ENCODE assay signal across 10 cellular contexts in the genomic region with DNA sequence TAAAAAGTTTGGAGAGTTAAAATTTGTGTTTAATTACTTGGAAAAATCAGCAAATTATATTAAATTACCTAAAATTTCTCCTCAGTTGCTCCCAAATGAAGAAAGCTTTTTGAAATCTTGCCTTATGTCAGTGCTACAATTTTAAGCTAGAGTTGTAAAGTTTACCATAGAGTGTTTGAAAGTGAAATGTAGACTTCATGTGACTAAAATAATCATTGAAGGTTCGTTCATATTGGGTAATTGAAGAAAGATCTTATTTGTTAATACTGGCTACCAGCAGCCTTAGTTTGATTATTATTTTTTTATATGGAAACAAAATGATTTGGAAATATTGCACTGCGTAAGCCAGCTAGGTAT. TPM values are rescaled to one million over a fixed set of nuclear protein-coding genes. Genes with fewer than 3 reads are reported as not detected.
DNase-seq lines count a peak whose midpoint lies in the region; ATAC-seq and TF ChIP-seq lines count a peak whose summit lies in the region.
"Had no signal": no experiment of that assay in that cellular context is flagged by ENCODE, and none has a peak within 500 bp of the region (broad histone marks: within the 10 kb centered on the region; RNA-seq: fewer than 3 reads in every experiment).

No MANE protein-coding gene starts in this region.

- H3K4me1 ChIP-seq in cardiac muscle cell (ENCODE audit: low read depth) (peaks cover 23% of the 10 kb centered on the region), iPS-20b (ENCODE audit: insufficient read depth, low read length) (peaks cover 17% of the 10 kb centered on the region; the same call in 1 of the 2 replicates), tibial artery (peaks cover 0 to 70% (median 31%) of the 10 kb centered on the region in 4 donors)

- H3K4me3 Mint-ChIP-seq in activated T-helper 17 cell treated with anti-CD3 and anti-CD28 coated beads, Interleukin-2, amount 50 U/mL, for 72 hours: peak overlapping the region; percentile 89

- TF ChIP-seq CTCF in cardiac muscle cell (IDR thresholded peaks at IDR 0.05; ENCODE audit: low read depth, low read length) (no peak), tibial artery (IDR thresholded peaks at IDR 0.05) (no peak)

- no peaks in the 10 kb centered on the region for H3K27me3 Mint-ChIP-seq in activated T-helper 17 cell treated with anti-CD3 and anti-CD28 coated beads, Interleukin-2, amount 50 U/mL, for 72 hours

- peak overlapping the region; percentile 48 for H3K27ac ChIP-seq in cardiac muscle cell
- no peak overlapping the region for H3K27ac ChIP-seq in iPS-20b (ENCODE audit: low read length)
- peak overlapping the region; percentile 40 to 46 for H3K27ac ChIP-seq in tibial artery

- H3K9me3 Mint-ChIP-seq in activated T-helper 17 cell treated with anti-CD3 and anti-CD28 coated beads, Interleukin-2, amount 50 U/mL, for 72 hours: no peaks in the 10 kb centered on the region

- peaks cover 26% of the 10 kb centered on the region for H3K36me3 Mint-ChIP-seq in activated T-helper 17 cell treated with anti-CD3 and anti-CD28 coated beads, Interleukin-2, amount 50 U/mL, for 72 hours (ENCODE audit: low read depth)

- H3K9me3 ChIP-seq in cardiac muscle cell (ENCODE audit: low read depth) (no peaks in the 10 kb centered on the region), iPS-20b (ENCODE audit: insufficient read depth, low read depth, low read length) (no peaks in the 10 kb centered on the region), tibial artery (no peaks in the 10 kb centered on the region)

- H3K27ac Mint-ChIP-seq in activated T-helper 17 cell treated with anti-CD3 and anti-CD28 coated beads, Interleukin-2, amount 50 U/mL, for 72 hours: peak overlapping the region; percentile 96

- H3K4me3 ChIP-seq in cardiac muscle cell (no peak overlapping the region), iPS-20b (ENCODE audit: low read length) (peak overlapping the region; percentile 94; the same call in 1 of the 2 replicates), tibial artery (peak overlapping the region in 1 of 2 donors; percentile 96)

- H3K36me3 ChIP-seq in cardiac muscle cell: peaks cover 7% of the 10 kb centered on the region
- H3K36me3 ChIP-seq in iPS-20b (ENCODE audit: insufficient read depth, low read depth, low read length): no peaks in the 10 kb centered on the region
- no peaks in the 10 kb centered on the region for H3K36me3 ChIP-seq in tibial artery

- H3K4me1 Mint-ChIP-seq in activated T-helper 17 cell treated with anti-CD3 and anti-CD28 coated beads, Interleukin-2, amount 50 U/mL, for 72 hours: peaks cover 51% of the 10 kb centered on the region

- no peak for TF ChIP-seq POLR2A in GM18505 (IDR thresholded peaks at IDR 0.05; ENCODE audit: borderline replicate concordance, extremely low read depth, insufficient read depth, insufficient read length)

- peak overlapping the region; percentile 95; the same call in 1 of the 2 replicates for H3K9ac ChIP-seq in iPS-20b (ENCODE audit: low read depth, low read length)

- DNase-seq in cardiac muscle cell (ENCODE audit: low read depth in 1 of 2, low spot score in 1 of 2) (no peak), left ventricle myocardium superior (no peak), tibial artery (no peak), kidney glomerular epithelial cell (lab: John Stamatoyannopoulos, UW) (no peak)
- DNase-seq: COR-L47, left colon had no signal

- H3K27me3 ChIP-seq in cardiac muscle cell: no peaks in the 10 kb centered on the region
- no peaks in the 10 kb centered on the region for H3K27me3 ChIP-seq in iPS-20b (ENCODE audit: insufficient read depth, low read length)
- H3K27me3 ChIP-seq in tibial artery: no peaks in the 10 kb centered on the region

- intact Hi-C loops in left ventricle myocardium superior (cut with micrococcal nuclease): loop anchor here (10.0 kb wide), 1 partner anchor 94 kb away; no protein-coding TSS in a partner anchor
- intact Hi-C loops in tibial artery (cut with DNase I; ENCODE audit: low total_unique reads): no loop called here

- no peak for ATAC-seq in left ventricle myocardium superior
- no peak for ATAC-seq in activated T-helper 17 cell treated with anti-CD3 and anti-CD28 coated beads, Interleukin-2, amount 50 U/mL, for 72 hours (replicated peaks)
- ATAC-seq in HG02571 (IDR thresholded peaks at IDR 0.05; ENCODE audit: unreplicated experiment): no peak
- ATAC-seq in GM18505 (IDR thresholded peaks at IDR 0.05; ENCODE audit: unreplicated experiment): no peak
- ATAC-seq: left colon had no signal

RNA-seq across cellular contexts. Expression of a gene that starts 4.4 kb away (rescaled TPM):
- total RNA-seq in cardiac muscle cell: 57.7 and 61.7 TPM in 2 replicates
- 4.2 and 4.5 TPM in 2 replicates for polyA plus RNA-seq in cardiac muscle cell
- total RNA-seq in left ventricle myocardium superior: 67.1 TPM
- total RNA-seq in activated T-helper 17 cell treated with anti-CD3 and anti-CD28 coated beads, Interleukin-2, amount 50 U/mL, for 72 hours: 10 to 100 TPM; 55.6 to 59.9 TPM
